Comparison of ENCODE assay signal across 9 cellular contexts in the genomic region with DNA sequence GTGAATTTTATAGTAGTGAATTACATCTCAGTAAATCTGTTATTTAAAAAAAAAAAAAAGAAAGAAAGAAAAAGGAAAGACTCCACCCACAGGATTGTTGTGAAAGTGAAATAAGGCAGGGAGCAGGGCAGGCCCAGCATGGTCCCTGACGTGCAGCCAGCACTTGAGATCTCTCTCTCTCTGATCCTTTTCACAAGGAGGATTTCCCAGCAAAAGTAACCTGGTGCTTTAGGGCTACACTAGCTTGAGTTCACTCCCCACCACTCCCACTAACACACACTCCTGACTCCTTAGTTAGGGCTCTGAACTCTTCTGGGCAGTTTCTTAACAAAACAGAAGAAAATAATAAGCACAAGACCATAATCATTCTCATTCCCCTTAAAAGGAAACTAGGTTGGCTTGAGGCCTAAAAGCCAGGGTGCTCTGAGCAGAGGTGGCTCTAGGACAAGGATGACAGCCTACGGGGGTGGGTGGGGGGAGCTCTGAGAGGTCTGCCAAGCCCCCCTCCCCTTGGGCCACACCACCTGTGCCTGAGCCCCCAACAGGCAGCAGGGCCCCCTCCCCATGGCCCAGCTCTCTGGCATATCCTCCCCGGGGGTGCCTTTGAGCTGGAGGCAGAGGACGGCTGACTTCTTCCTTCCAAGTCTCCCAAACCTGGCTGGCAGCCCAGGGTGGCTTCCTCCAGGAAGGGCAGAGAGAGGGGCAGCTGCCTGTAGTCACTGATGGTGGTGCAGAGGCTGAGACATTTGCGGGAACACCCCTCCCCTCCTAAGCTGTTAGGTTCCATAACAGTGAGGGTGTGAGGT. TPM values are rescaled to one million over a fixed set of nuclear protein-coding genes. Genes with fewer than 3 reads are reported as not detected.
A peak's percentile ranks its signal among the peaks of the same experiment; 100 is the strongest.
DNase-seq lines count a peak whose midpoint lies in the region; ATAC-seq, FAIRE-seq and TF ChIP-seq lines count a peak whose summit lies in the region.
"Had no signal": no experiment of that assay in that cellular context is flagged by ENCODE, and none has a peak within 500 bp of the region (broad histone marks: within the 10 kb centered on the region; RNA-seq: fewer than 3 reads in every experiment).

No MANE protein-coding gene starts in this region.

- TF ChIP-seq POLR2A in GM12892 (IDR thresholded peaks at IDR 0.05; ENCODE audit: low read depth, low read length) = no peak

- no peak for ATAC-seq in HG03039 (IDR thresholded peaks at IDR 0.05; ENCODE audit: unreplicated experiment)

- no peaks in the 10 kb centered on the region for H3K27me3 ChIP-seq in skeletal muscle tissue (ENCODE audit: control insufficient read depth in 3 of 3, insufficient read depth in 3 of 3, low read length in 3 of 3)

- no peak for FAIRE-seq in GM12892 (lab: Jason Lieb, UNC)

- no peak overlapping the region for H3K27ac ChIP-seq in skeletal muscle tissue (ENCODE audit: low read depth, low read length)

- no peaks in the 10 kb centered on the region for H3K36me3 ChIP-seq in skeletal muscle tissue (ENCODE audit: control insufficient read depth in 3 of 3, insufficient read depth in 3 of 3, low read length in 3 of 3)

- H3K9ac ChIP-seq in skeletal muscle tissue (ENCODE audit: low read depth in 1 of 3, low read length in 3 of 3) = peak overlapping the region; percentile 2 to 64 (median 57)

- H3K4me1 ChIP-seq in skeletal muscle tissue (ENCODE audit: control insufficient read depth in 3 of 3, insufficient read depth in 3 of 3, low read length in 3 of 3) = peaks cover 5 to 15% (median 15%) of the 10 kb centered on the region in 3 donors

- DNase-seq in GM12892 (ENCODE audit: insufficient read length) = peak; percentile 35
- peak; percentile 14 for DNase-seq in OCI-M1 (lab: John Stamatoyannopoulos, UW)
- peak; percentile 12 for DNase-seq in glomerular endothelial cell (ENCODE audit: extremely low read depth, low read depth, low spot score)
- DNase-seq in occipital lobe (lab: John Stamatoyannopoulos, UW) = no peak
- no peak for DNase-seq in stimulated activated CD4-positive, alpha-beta T cell treated with anti-CD3 and anti-CD28 coated beads, Interleukin-4, amount 100 ng/mL, for 4 hours
- no peak for DNase-seq in T-helper 9 cell

- H3K4me3 ChIP-seq in skeletal muscle tissue (ENCODE audit: low read length in 3 of 3) = no peak overlapping the region

- H3K9me3 ChIP-seq in skeletal muscle tissue (ENCODE audit: control insufficient read depth in 3 of 3, low read length in 3 of 3) = no peaks in the 10 kb centered on the region

RNA-seq across cellular contexts. Expression of gene TMEM40, which starts 0.8 kb away (rescaled TPM):
- 0.66 TPM for polyA plus RNA-seq in GM12892 (2012; ENCODE audit: missing spikeins)
- total RNA-seq in glomerular endothelial cell (not detected in 2 replicates), skeletal muscle tissue (under 0.01 TPM), occipital lobe (not detected)
- total RNA-seq: lung microvascular endothelial cell had no signal

RNA-seq across cellular contexts. Expression of gene CAND2, which starts 38.3 kb away (rescaled TPM):
- not detected for polyA plus RNA-seq in GM12892 (2012; ENCODE audit: missing spikeins)
- total RNA-seq in glomerular endothelial cell (2.6 and 3.7 TPM in 2 replicates), skeletal muscle tissue (22.4 TPM), occipital lobe (14.5 TPM)

Comparison
In these comparisons a context has a peak if more than half of its experiments do, and no peak if none do; other contexts are left out.
1. DNase-seq: peak in GM12892 (single experiment), OCI-M1 (single experiment) and glomerular endothelial cell (single experiment); none in occipital lobe (single experiment), stimulated activated CD4-positive, alpha-beta T cell treated with anti-CD3 and anti-CD28 coated beads, Interleukin-4, amount 100 ng/mL, for 4 hours (0 of 2) and T-helper 9 cell (single experiment).